Comparison of ENCODE assay signal across 8 cellular contexts in genomic region chr5:177023247-177023703, GRCh38. TPM values are rescaled to one million over a fixed set of nuclear protein-coding genes. Genes with fewer than 3 reads are reported as not detected.
DNase-seq lines count a peak whose midpoint lies in the region; ATAC-seq lines count a peak whose summit lies in the region.

No MANE protein-coding gene starts in this region.

- peak; percentile 14 for ATAC-seq in HG02642 (IDR thresholded peaks at IDR 0.05; ENCODE audit: poor library complexity, unreplicated experiment)
- peak in 2 of 4 experiments; percentile 7 to 12 for ATAC-seq in T-cell (replicated peaks in 1 of 4)

- no peaks in the 10 kb centered on the region for H3K9me3 Mint-ChIP-seq in T-cell

- DNase-seq in DMS 273 (lab: John Stamatoyannopoulos, UW; ENCODE audit: unreplicated experiment) (peak; percentile 53), DMS 273 treated with DMSO at 0.1 percent for 48 hours (lab: John Stamatoyannopoulos, UW) (no peak), T-cell (peak in 8 of 34 experiments; percentile 0 to 17 (median 4)), COR-L47 (lab: John Stamatoyannopoulos, UW) (no peak), cerebellar nuclear complex (lab: John Stamatoyannopoulos, UW) (no peak)

- no peaks in the 10 kb centered on the region for H3K27me3 ChIP-seq in endocrine pancreas (ENCODE audit: control insufficient read depth, insufficient read depth, low read length)
- H3K27me3 ChIP-seq in muscle layer of duodenum (ENCODE audit: low read depth, low read length), result no peaks in the 10 kb centered on the region

- CTCF ChIA-PET in T-cell (lab: Charles Lee), result no interaction called here

- H3K4me1 ChIP-seq in endocrine pancreas (ENCODE audit: control insufficient read depth, insufficient read depth, low read length) (no peaks in the 10 kb centered on the region), muscle layer of duodenum (ENCODE audit: control insufficient read depth in 1 of 2, insufficient read depth in 2 of 2, low read length in 2 of 2) (peaks cover 0 to 9% of the 10 kb centered on the region in 2 donors)

- H3K4me3 ChIP-seq in endocrine pancreas (ENCODE audit: control insufficient read depth, insufficient read depth, low read length) (peak overlapping the region; percentile 68), muscle layer of duodenum (ENCODE audit: low read depth in 1 of 2, low read length in 2 of 2) (peak overlapping the region; percentile 73 to 79)

- H3K9me3 ChIP-seq in endocrine pancreas (ENCODE audit: control insufficient read depth, low read length) (no peaks in the 10 kb centered on the region), muscle layer of duodenum (ENCODE audit: control insufficient read depth in 1 of 2, low read length in 2 of 2) (no peaks in the 10 kb centered on the region)

- peak overlapping the region; percentile 93 to 99 (median 94) for H3K4me3 Mint-ChIP-seq in T-cell

- H3K27me3 Mint-ChIP-seq in T-cell, result no peaks in the 10 kb centered on the region

- POLR2A ChIA-PET in T-cell (lab: Charles Lee), result interaction anchor here (0.5 to 0.6 kb wide), 2 partner anchors 8 to 58 kb away, joined by 6 to 8 read pairs; no protein-coding TSS in a partner anchor

- H3K36me3 Mint-ChIP-seq in T-cell, result peaks cover 12% of the 10 kb centered on the region

- no peaks in the 10 kb centered on the region for H3K36me3 ChIP-seq in endocrine pancreas (ENCODE audit: control insufficient read depth, insufficient read depth, low read length)
- H3K36me3 ChIP-seq in muscle layer of duodenum (ENCODE audit: control insufficient read depth in 1 of 2, insufficient read depth in 2 of 2, low read length in 2 of 2), result peaks cover 0 to 4% of the 10 kb centered on the region in 2 donors

- H3K4me1 Mint-ChIP-seq in T-cell, result peaks cover 38 to 56% (median 47%) of the 10 kb centered on the region in 3 donors

- H3K27ac ChIP-seq in muscle layer of duodenum (ENCODE audit: low read length), result peak overlapping the region; percentile 64

- peak overlapping the region; percentile 93 to 99 for H3K27ac Mint-ChIP-seq in T-cell

- peak overlapping the region; percentile 95 for H3K9ac ChIP-seq in endocrine pancreas (ENCODE audit: control insufficient read depth, insufficient read depth, low read length)

RNA-seq across cellular contexts. Expression of gene ZNF346, which starts 0.8 kb away (rescaled TPM):
- total RNA-seq in T-cell, result 10 to 100 TPM; 22.8 to 25.7 (median 24.8) TPM

RNA-seq across cellular contexts. Expression of gene UIMC1, which starts 16.7 kb away (rescaled TPM):
- 10 to 100 TPM; 50.0 to 70.3 (median 56.7) TPM for total RNA-seq in T-cell
